In genomic region chr4:99028187-99028586, GRCh38 we compare ENCODE assay signal across 13 cellular contexts. TPM values are rescaled to one million over a fixed set of nuclear protein-coding genes. Genes with fewer than 3 reads are reported as not detected.
DNase-seq lines count a peak whose midpoint lies in the region; ATAC-seq, FAIRE-seq and TF ChIP-seq lines count a peak whose summit lies in the region.
"Had no signal": no experiment of that assay in that cellular context is flagged by ENCODE, and none has a peak within 500 bp of the region (broad histone marks: within the 10 kb centered on the region; RNA-seq: fewer than 3 reads in every experiment).

No MANE protein-coding gene starts in this region.

- TF ChIP-seq EP300 in A549 (IDR thresholded peaks at IDR 0.05) = no peak

- TF ChIP-seq CTCF in A549 (IDR thresholded peaks at IDR 0.05) (no peak), foreskin fibroblast (IDR thresholded peaks at IDR 0.05; ENCODE audit: low read depth, low read length) (no peak)

- CTCF ChIA-PET in A549 (lab: Yijun Ruan, JAX) = interaction anchor here (2.0 kb wide), 1 partner anchor 33 kb away, joined by 9 read pairs; the partner anchor contains the start of gene METAP1

- POLR2A ChIA-PET in A549 (lab: Yijun Ruan, JAX) = no interaction called here

- no peaks in the 10 kb centered on the region for H3K9me3 ChIP-seq in A549
- H3K9me3 ChIP-seq: pancreas had no signal

- ATAC-seq in A549 (no peak), GM18858 (IDR thresholded peaks at IDR 0.05; ENCODE audit: unreplicated experiment) (peak; percentile 51), HG03354 (IDR thresholded peaks at IDR 0.05; ENCODE audit: poor library complexity, severe bottlenecking, unreplicated experiment) (peak; percentile 56), GM19328 (IDR thresholded peaks at IDR 0.05; ENCODE audit: unreplicated experiment) (no peak), GM21723 (IDR thresholded peaks at IDR 0.05; ENCODE audit: unreplicated experiment) (no peak)
- ATAC-seq: left cardiac atrium had no signal

- DNase-seq in A549 (ENCODE audit: low read depth in 1 of 2, low spot score in 1 of 2) (no peak), foreskin fibroblast (peak; percentile 3 to 5), HK-2 (ENCODE audit: unreplicated experiment) (no peak), NCI-H748 (lab: John Stamatoyannopoulos, UW; ENCODE audit: unreplicated experiment) (no peak)
- DNase-seq: AML-193, GOT3, left cardiac atrium, NCI-H510A treated with DMSO at 0.1 percent for 48 hours, pancreas had no signal

- FAIRE-seq in A549 (lab: Jason Lieb, UNC) = no peak
- FAIRE-seq: pancreas had no signal

- H3K4me3 ChIP-seq in A549 (no peak overlapping the region), foreskin fibroblast (ENCODE audit: low read depth in 1 of 2, low read length in 2 of 2) (no peak overlapping the region)
- H3K4me3 ChIP-seq: pancreas had no signal

- H3K27ac ChIP-seq in A549 = no peak overlapping the region
- H3K27ac ChIP-seq: pancreas had no signal

- peak overlapping the region; percentile 59 for H3K4me2 ChIP-seq in A549

- no peak for TF ChIP-seq RAD21 in A549 (conservative IDR thresholded peaks at IDR 0.05 in 1 of 2, IDR thresholded peaks at IDR 0.05 in 1 of 2)

- no peak for TF ChIP-seq POLR2A in A549 (IDR thresholded peaks at IDR 0.05; ENCODE audit: low read length)

- H3K4me1 ChIP-seq in A549 = peaks cover 54% of the 10 kb centered on the region

TF ChIP-seq in A549, 52 proteins besides CTCF, POLR2A, EP300 and RAD21:
- TF ChIP-seq TP53 (CRISPR knock-in tag; IDR thresholded peaks at IDR 0.05) (no peak), PBX3 (IDR thresholded peaks at IDR 0.05) (no peak), ZNF302 (CRISPR knock-in tag; IDR thresholded peaks at IDR 0.05) (no peak), KDM5A (IDR thresholded peaks at IDR 0.05) (no peak)

RNA-seq across cellular contexts. Expression of gene METAP1, which starts 32.7 kb away (rescaled TPM):
- 76.8 and 106 TPM in 2 replicates for polyA plus RNA-seq in A549 (2011; rRNA removed)
- polyA plus RNA-seq in A549 (2012; cell fraction: cytosol; rRNA removed) = 38.1 and 39.0 TPM in 2 replicates
- polyA plus RNA-seq in A549 (2012; cell fraction: nucleus; rRNA removed) = 30.6 and 41.8 TPM in 2 replicates
- 60.6 to 68.2 TPM (median 64.5 TPM) in 3 replicates for polyA plus RNA-seq in A549 (2017; fragmentation: RNase III; extraction: RNeasy Plus Mini Kit Qiagen cat#74134 plus additional on column Dnase treatment)
- polyA minus RNA-seq in A549 (2011; rRNA and poly(A)+ RNA removed) = 38.8 and 46.9 TPM in 2 replicates

Comparison
In these comparisons a context has a peak if more than half of its experiments do, and no peak if none do; other contexts are left out.
1. ATAC-seq: peak in GM18858 (single experiment) and HG03354 (single experiment); none in A549 (0 of 2), GM19328 (single experiment) and GM21723 (single experiment).
2. DNase-seq: peak in foreskin fibroblast (2 of 2); none in A549 (0 of 2), HK-2 (single experiment) and NCI-H748 (single experiment).